Comparison of ENCODE assay signal across 9 cellular contexts in genomic region chr19:50147462-50148423, GRCh38. TPM values are rescaled to one million over a fixed set of nuclear protein-coding genes. Genes with fewer than 3 reads are reported as not detected.
A peak's percentile ranks its signal among the peaks of the same experiment; 100 is the strongest.
DNase-seq lines count a peak whose midpoint lies in the region; ATAC-seq lines count a peak whose summit lies in the region.
"Had no signal": no experiment of that assay in that cellular context is flagged by ENCODE, and none has a peak within 500 bp of the region (broad histone marks: within the 10 kb centered on the region; RNA-seq: fewer than 3 reads in every experiment).

No MANE protein-coding gene starts in this region.

- no peaks in the 10 kb centered on the region for H3K9me3 Mint-ChIP-seq in activated T-cell treated with anti-CD3 and anti-CD28 coated beads, Interleukin-2, amount 50 U/mL, for 4 hours

- DNase-seq in Caki2 (ENCODE audit: low read depth) (peak; percentile 97), HUDEP-2 (lab: John Stamatoyannopoulos, UW; ENCODE audit: unreplicated experiment in 76 of 76) (peak in 64 of 76 experiments; percentile 12 to 79 (median 52)), OCI-M2 (lab: John Stamatoyannopoulos, UW; ENCODE audit: unreplicated experiment) (peak; percentile 97)
- DNase-seq in activated T-cell treated with anti-CD3 and anti-CD28 coated beads, Interleukin-2, amount 50 U/mL, for 4 hours = peak; percentile 61
- peak; percentile 19 to 31 for DNase-seq in stimulated activated CD8-positive, alpha-beta memory T cell treated with anti-CD3 and anti-CD28 coated beads, Interleukin-4, amount 100 ng/mL, for 1 hour (ENCODE audit: low read depth in 2 of 2, low spot score in 1 of 2)

- peak overlapping the region; percentile 79 for H3K4me3 Mint-ChIP-seq in activated T-cell treated with anti-CD3 and anti-CD28 coated beads, Interleukin-2, amount 50 U/mL, for 4 hours

- H3K36me3 ChIP-seq in esophagus (ENCODE audit: control insufficient read depth in 2 of 2, insufficient read depth in 2 of 2, low read length in 1 of 2) (no peaks in the 10 kb centered on the region), mucosa of rectum (ENCODE audit: control insufficient read depth in 2 of 2, insufficient read depth in 2 of 2, low read length in 2 of 2) (no peaks in the 10 kb centered on the region)

- in situ Hi-C loops in Caki2 (cut with HindIII; ENCODE audit: low pct_unique_long_range_greater_than_20kb, low sequenced_read_pairs) = no loop called here

- H3K27me3 Mint-ChIP-seq in activated T-cell treated with anti-CD3 and anti-CD28 coated beads, Interleukin-2, amount 50 U/mL, for 4 hours (ENCODE audit: low read depth) = peaks cover 36% of the 10 kb centered on the region

- peak overlapping the region; percentile 49 to 74 for H3K4me3 ChIP-seq in esophagus (ENCODE audit: low read depth in 1 of 2, low read length in 2 of 2)
- peak overlapping the region; percentile 60 to 80 for H3K4me3 ChIP-seq in mucosa of rectum (ENCODE audit: low read length in 2 of 2)

- peaks cover 13% of the 10 kb centered on the region for H3K4me1 Mint-ChIP-seq in activated T-cell treated with anti-CD3 and anti-CD28 coated beads, Interleukin-2, amount 50 U/mL, for 4 hours (ENCODE audit: low read depth)

- H3K27ac ChIP-seq in esophagus (ENCODE audit: low read depth in 2 of 2, low read length in 1 of 2) (peak overlapping the region; percentile 24 to 72), mucosa of rectum (ENCODE audit: low read depth in 2 of 2, low read length in 2 of 2) (no peak overlapping the region)

- H3K9me3 ChIP-seq in esophagus (ENCODE audit: control insufficient read depth in 2 of 2, insufficient read depth in 1 of 2, low read depth in 1 of 2, low read length in 1 of 2) = no peaks in the 10 kb centered on the region
- H3K9me3 ChIP-seq in mucosa of rectum (ENCODE audit: control insufficient read depth in 2 of 2, low read length in 2 of 2) = peaks cover 2 to 3% of the 10 kb centered on the region in 2 donors

- ATAC-seq in activated T-cell treated with anti-CD3 and anti-CD28 coated beads, Interleukin-2, amount 50 U/mL, for 4 hours = peak; percentile 93 to 96
- no peak for ATAC-seq in GM19463 (IDR thresholded peaks at IDR 0.05; ENCODE audit: unreplicated experiment)

- H3K27me3 ChIP-seq in esophagus (ENCODE audit: control insufficient read depth in 1 of 2, insufficient read depth in 2 of 2, low read length in 2 of 2) = no peaks in the 10 kb centered on the region
- H3K27me3 ChIP-seq in mucosa of rectum (ENCODE audit: control insufficient read depth in 2 of 2, insufficient read depth in 2 of 2, low read length in 2 of 2) = peaks cover 0 to 5% of the 10 kb centered on the region in 2 donors

- H3K36me3 Mint-ChIP-seq in activated T-cell treated with anti-CD3 and anti-CD28 coated beads, Interleukin-2, amount 50 U/mL, for 4 hours (ENCODE audit: insufficient read depth) = no peaks in the 10 kb centered on the region

- 1% methylated on average over 52 of the region's 52 CpGs for WGBS in esophagus, 2 donors

- H3K4me1 ChIP-seq in esophagus (ENCODE audit: control insufficient read depth in 2 of 2, insufficient read depth in 2 of 2, low read length in 1 of 2) = no peaks in the 10 kb centered on the region
- H3K4me1 ChIP-seq in mucosa of rectum (ENCODE audit: control insufficient read depth in 2 of 2, insufficient read depth in 2 of 2, low read length in 2 of 2) = peaks cover 0 to 4% of the 10 kb centered on the region in 2 donors

- H3K9ac ChIP-seq in mucosa of rectum (ENCODE audit: low read depth in 1 of 2, low read length in 2 of 2) = peak overlapping the region; percentile 49 to 58

RNA-seq across cellular contexts. Expression of gene IZUMO2, which starts 15.3 kb away (rescaled TPM):
- not detected in 2 replicates for total RNA-seq in Caki2 (2014; rRNA removed; shearing (Covaris generic); ENCODE audit: low replicate concordance)
- total RNA-seq in activated T-cell treated with anti-CD3 and anti-CD28 coated beads, Interleukin-2, amount 50 U/mL, for 4 hours = not detected
- not detected for polyA plus RNA-seq in esophagus
- polyA plus RNA-seq: adipose tissue had no signal

RNA-seq across cellular contexts. Expression of gene MYH14, which starts 55.7 kb away (rescaled TPM):
- 19.6 and 21.7 TPM in 2 replicates for total RNA-seq in Caki2 (2014; rRNA removed; shearing (Covaris generic); ENCODE audit: low replicate concordance)
- total RNA-seq in activated T-cell treated with anti-CD3 and anti-CD28 coated beads, Interleukin-2, amount 50 U/mL, for 4 hours = under 1 TPM; 0.25 to 0.63 (median 0.34) TPM
- 100 to 1,000 TPM in 1 of 2 donors, 10 to 100 TPM in 1; 72.9 to 110 TPM for polyA plus RNA-seq in esophagus

Comparison
In these comparisons a context has a peak if more than half of its experiments do, and no peak if none do; other contexts are left out.
1. DNase-seq: peak in every context shown above with its lines; median percentile 97 in Caki2; 97 in OCI-M2; 61 in activated T-cell treated with anti-CD3 and anti-CD28 coated beads, Interleukin-2, amount 50 U/mL, for 4 hours; 52 in HUDEP-2; 25 in stimulated activated CD8-positive, alpha-beta memory T cell treated with anti-CD3 and anti-CD28 coated beads, Interleukin-4, amount 100 ng/mL, for 1 hour.
2. H3K27ac ChIP-seq: peak in esophagus (2 of 2); none in mucosa of rectum (0 of 2).
3. RNA of gene MYH14, which starts 55.7 kb away (total RNA-seq): 19.6 to 21.7 TPM in Caki2; 0.25 to 0.63 TPM in activated T-cell treated with anti-CD3 and anti-CD28 coated beads, Interleukin-2, amount 50 U/mL, for 4 hours; every median in the first group is over 10 times any median in the second.